1 cellular context compared by ENCODE assay signal in the genomic region with DNA sequence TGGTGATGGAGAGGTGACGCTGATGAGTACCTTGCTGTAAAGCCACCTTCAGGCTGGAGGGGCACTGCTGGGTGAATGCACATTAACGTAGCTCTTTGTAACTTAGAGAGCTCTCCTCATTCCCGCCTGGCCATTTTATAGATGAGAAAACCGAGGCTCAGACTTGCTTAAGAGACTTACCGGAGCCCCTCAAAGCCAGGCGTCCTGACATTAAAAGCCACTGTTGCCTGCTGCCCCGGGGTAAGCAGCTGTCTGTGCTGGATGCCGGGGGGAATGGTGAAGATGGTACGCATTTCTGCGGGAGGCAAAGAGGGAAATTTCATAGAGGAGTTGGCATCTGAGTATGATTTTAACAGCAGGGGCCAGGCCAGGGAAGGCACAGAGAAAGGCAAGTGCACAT.
TF ChIP-seq lines count a peak whose summit lies in the region.

No MANE protein-coding gene starts in this region.

TF ChIP-seq in H1, 55 proteins besides CTCF, POLR2A, EP300 and RAD21:
- TF ChIP-seq KDM1A (IDR thresholded peaks at IDR 0.05; ENCODE audit: borderline replicate concordance, low read length) = peak; percentile 51; the same call in 1 of the 2 replicates
- no peak for TF ChIP-seq NRF1 (IDR thresholded peaks at IDR 0.05; ENCODE audit: low read depth, low read length)
- TF ChIP-seq, protein P1, sequence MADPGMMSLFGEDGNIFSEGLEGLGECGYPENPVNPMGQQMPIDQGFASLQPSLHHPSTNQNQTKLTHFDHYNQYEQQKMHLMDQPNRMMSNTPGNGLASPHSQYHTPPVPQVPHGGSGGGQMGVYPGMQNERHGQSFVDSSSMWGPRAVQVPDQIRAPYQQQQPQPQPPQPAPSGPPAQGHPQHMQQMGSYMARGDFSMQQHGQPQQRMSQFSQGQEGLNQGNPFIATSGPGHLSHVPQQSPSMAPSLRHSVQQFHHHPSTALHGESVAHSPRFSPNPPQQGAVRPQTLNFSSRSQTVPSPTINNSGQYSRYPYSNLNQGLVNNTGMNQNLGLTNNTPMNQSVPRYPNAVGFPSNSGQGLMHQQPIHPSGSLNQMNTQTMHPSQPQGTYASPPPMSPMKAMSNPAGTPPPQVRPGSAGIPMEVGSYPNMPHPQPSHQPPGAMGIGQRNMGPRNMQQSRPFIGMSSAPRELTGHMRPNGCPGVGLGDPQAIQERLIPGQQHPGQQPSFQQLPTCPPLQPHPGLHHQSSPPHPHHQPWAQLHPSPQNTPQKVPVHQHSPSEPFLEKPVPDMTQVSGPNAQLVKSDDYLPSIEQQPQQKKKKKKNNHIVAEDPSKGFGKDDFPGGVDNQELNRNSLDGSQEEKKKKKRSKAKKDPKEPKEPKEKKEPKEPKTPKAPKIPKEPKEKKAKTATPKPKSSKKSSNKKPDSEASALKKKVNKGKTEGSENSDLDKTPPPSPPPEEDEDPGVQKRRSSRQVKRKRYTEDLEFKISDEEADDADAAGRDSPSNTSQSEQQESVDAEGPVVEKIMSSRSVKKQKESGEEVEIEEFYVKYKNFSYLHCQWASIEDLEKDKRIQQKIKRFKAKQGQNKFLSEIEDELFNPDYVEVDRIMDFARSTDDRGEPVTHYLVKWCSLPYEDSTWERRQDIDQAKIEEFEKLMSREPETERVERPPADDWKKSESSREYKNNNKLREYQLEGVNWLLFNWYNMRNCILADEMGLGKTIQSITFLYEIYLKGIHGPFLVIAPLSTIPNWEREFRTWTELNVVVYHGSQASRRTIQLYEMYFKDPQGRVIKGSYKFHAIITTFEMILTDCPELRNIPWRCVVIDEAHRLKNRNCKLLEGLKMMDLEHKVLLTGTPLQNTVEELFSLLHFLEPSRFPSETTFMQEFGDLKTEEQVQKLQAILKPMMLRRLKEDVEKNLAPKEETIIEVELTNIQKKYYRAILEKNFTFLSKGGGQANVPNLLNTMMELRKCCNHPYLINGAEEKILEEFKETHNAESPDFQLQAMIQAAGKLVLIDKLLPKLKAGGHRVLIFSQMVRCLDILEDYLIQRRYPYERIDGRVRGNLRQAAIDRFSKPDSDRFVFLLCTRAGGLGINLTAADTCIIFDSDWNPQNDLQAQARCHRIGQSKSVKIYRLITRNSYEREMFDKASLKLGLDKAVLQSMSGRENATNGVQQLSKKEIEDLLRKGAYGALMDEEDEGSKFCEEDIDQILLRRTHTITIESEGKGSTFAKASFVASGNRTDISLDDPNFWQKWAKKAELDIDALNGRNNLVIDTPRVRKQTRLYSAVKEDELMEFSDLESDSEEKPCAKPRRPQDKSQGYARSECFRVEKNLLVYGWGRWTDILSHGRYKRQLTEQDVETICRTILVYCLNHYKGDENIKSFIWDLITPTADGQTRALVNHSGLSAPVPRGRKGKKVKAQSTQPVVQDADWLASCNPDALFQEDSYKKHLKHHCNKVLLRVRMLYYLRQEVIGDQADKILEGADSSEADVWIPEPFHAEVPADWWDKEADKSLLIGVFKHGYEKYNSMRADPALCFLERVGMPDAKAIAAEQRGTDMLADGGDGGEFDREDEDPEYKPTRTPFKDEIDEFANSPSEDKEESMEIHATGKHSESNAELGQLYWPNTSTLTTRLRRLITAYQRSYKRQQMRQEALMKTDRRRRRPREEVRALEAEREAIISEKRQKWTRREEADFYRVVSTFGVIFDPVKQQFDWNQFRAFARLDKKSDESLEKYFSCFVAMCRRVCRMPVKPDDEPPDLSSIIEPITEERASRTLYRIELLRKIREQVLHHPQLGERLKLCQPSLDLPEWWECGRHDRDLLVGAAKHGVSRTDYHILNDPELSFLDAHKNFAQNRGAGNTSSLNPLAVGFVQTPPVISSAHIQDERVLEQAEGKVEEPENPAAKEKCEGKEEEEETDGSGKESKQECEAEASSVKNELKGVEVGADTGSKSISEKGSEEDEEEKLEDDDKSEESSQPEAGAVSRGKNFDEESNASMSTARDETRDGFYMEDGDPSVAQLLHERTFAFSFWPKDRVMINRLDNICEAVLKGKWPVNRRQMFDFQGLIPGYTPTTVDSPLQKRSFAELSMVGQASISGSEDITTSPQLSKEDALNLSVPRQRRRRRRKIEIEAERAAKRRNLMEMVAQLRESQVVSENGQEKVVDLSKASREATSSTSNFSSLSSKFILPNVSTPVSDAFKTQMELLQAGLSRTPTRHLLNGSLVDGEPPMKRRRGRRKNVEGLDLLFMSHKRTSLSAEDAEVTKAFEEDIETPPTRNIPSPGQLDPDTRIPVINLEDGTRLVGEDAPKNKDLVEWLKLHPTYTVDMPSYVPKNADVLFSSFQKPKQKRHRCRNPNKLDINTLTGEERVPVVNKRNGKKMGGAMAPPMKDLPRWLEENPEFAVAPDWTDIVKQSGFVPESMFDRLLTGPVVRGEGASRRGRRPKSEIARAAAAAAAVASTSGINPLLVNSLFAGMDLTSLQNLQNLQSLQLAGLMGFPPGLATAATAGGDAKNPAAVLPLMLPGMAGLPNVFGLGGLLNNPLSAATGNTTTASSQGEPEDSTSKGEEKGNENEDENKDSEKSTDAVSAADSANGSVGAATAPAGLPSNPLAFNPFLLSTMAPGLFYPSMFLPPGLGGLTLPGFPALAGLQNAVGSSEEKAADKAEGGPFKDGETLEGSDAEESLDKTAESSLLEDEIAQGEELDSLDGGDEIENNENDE (IDR thresholded peaks at IDR 0.05; ENCODE audit: insufficient replicate concordance, low read length) = no peak
